Comparison of ENCODE assay signal across 32 cellular contexts in genomic region chr12:77617818-77618217, GRCh38.
"Had no signal": no experiment of that assay in that cellular context is flagged by ENCODE, and none has a peak within 500 bp of the region (broad histone marks: within the 10 kb centered on the region; RNA-seq: fewer than 3 reads in every experiment).

No MANE protein-coding gene starts in this region.

- DNase-seq: activated B cell treated with CpG ODN at 0.5 μM for 24 hours; activated CD4-positive, alpha-beta memory T cell treated with anti-CD3 and anti-CD28 coated beads for 36 hours; activated CD4-positive, alpha-beta T cell treated with anti-CD3 and anti-CD28 coated beads for 4 hours; activated CD4-positive, alpha-beta T cell treated with anti-CD3 and anti-CD28 coated beads, Interleukin-2, amount 10 ng/mL, durations not matched to agents 24 days and 14 days; activated CD4-positive, alpha-beta T cell treated with anti-CD3 and anti-CD28 coated beads, Interleukin-2, amount 50 U/mL, for 1 hour; activated CD4-positive, alpha-beta T cell treated with anti-CD3 and anti-CD28 coated beads, Interleukin-2, amount 50 U/mL, for 4 hours; activated CD4-positive, CD25-positive, alpha-beta regulatory T cell treated with anti-CD3 and anti-CD28 coated beads, Interleukin-2, amount 50 U/mL, for 72 hours; activated CD8-positive, alpha-beta memory T cell treated with anti-CD3 and anti-CD28 coated beads, Interleukin-2, amount 50 U/mL, for 4 hours; activated CD8-positive, alpha-beta T cell treated with anti-CD3 and anti-CD28 coated beads for 36 hours; activated effector memory CD4-positive, alpha-beta T cell treated with anti-CD3 and anti-CD28 coated beads, Interleukin-2, amount 50 U/mL, for 16 hours; activated gamma-delta T cell treated with Interleukin-2 at 50 U/mL for 16 hours; activated naive CD4-positive, alpha-beta T cell; activated naive CD4-positive, alpha-beta T cell treated with anti-CD3 and anti-CD28 coated beads for 36 hours; activated naive CD4-positive, alpha-beta T cell treated with anti-CD3 and anti-CD28 coated beads, Interleukin-2, amount 50 U/mL, for 16 hours; activated naive CD8-positive, alpha-beta T cell treated with anti-CD3 and anti-CD28 coated beads for 36 hours; activated T-cell treated with anti-CD3 and anti-CD28 coated beads for 4 hours; activated T-cell treated with anti-CD3 and anti-CD28 coated beads, Interleukin-2, amount 50 U/mL, for 1 hour; activated T-cell treated with anti-CD3 and anti-CD28 coated beads, Interleukin-2, amount 50 U/mL, for 4 hours; activated T-cell treated with anti-CD3 and anti-CD28 coated beads, Interleukin-2, amount 50 U/mL, for 72 hours; adrenal gland; amniotic stem cell; aorta; body of pancreas; brain microvascular endothelial cell; central memory CD4-positive, alpha-beta T cell; T-helper 2 cell; T-helper 9 cell had no signal

- H3K27me3 ChIP-seq: adrenal gland, body of pancreas, brain microvascular endothelial cell, breast epithelium had no signal

- ATAC-seq: activated CD8-positive, alpha-beta T cell treated with anti-CD3 and anti-CD28 coated beads for 36 hours; activated naive CD4-positive, alpha-beta T cell treated with anti-CD3 and anti-CD28 coated beads, Interleukin-2, amount 50 U/mL, for 72 hours; activated T-cell treated with anti-CD3 and anti-CD28 coated beads, Interleukin-2, amount 50 U/mL, for 4 hours; activated T-cell treated with anti-CD3 and anti-CD28 coated beads, Interleukin-2, amount 50 U/mL, for 72 hours; activated T-helper 17 cell treated with anti-CD3 and anti-CD28 coated beads, Interleukin-2, amount 50 U/mL, for 72 hours; body of pancreas had no signal

- H3K4me3 ChIP-seq: adrenal gland, body of pancreas, breast epithelium had no signal

- H3K4me1 ChIP-seq: adrenal gland, body of pancreas, breast epithelium had no signal

- H3K36me3 ChIP-seq: adrenal gland, brain microvascular endothelial cell, breast epithelium had no signal

- H3K27ac ChIP-seq: adrenal gland, body of pancreas, brain microvascular endothelial cell, breast epithelium, VCaP had no signal

- FAIRE-seq: astrocyte had no signal

- H3K9me3 ChIP-seq: adrenal gland had no signal
